ENCODE assay signal across 10 cellular contexts in genomic region chr4:75099321-75099720, GRCh38.
A peak's percentile ranks its signal among the peaks of the same experiment; 100 is the strongest.
DNase-seq lines count a peak whose midpoint lies in the region; ATAC-seq lines count a peak whose summit lies in the region.
"Had no signal": no experiment of that assay in that cellular context is flagged by ENCODE, and none has a peak within 500 bp of the region (broad histone marks: within the 10 kb centered on the region; RNA-seq: fewer than 3 reads in every experiment).

No MANE protein-coding gene starts in this region.

- DNase-seq in GM03348 (ENCODE audit: low spot score) = no peak
- DNase-seq in stimulated activated CD8-positive, alpha-beta memory T cell treated with anti-CD3 and anti-CD28 coated beads, Interleukin-4, amount 100 ng/mL, for 48 hours = no peak
- no peak for DNase-seq in GM19238 (ENCODE audit: insufficient read length, low spot score)
- DNase-seq: activated CD8-positive, alpha-beta memory T cell treated with anti-CD3 and anti-CD28 coated beads, Interleukin-2, amount 50 U/mL, for 48 hours had no signal

- peak; percentile 88 for ATAC-seq in GM19043 (IDR thresholded peaks at IDR 0.05; ENCODE audit: low read depth, unreplicated experiment)
- ATAC-seq in HG02642 (IDR thresholded peaks at IDR 0.05; ENCODE audit: poor library complexity, unreplicated experiment) = peak; percentile 96
- ATAC-seq in HG03520 (IDR thresholded peaks at IDR 0.05; ENCODE audit: unreplicated experiment) = peak; percentile 98
- peak; percentile 98 for ATAC-seq in stimulated activated memory B cell treated with anti-CD40 and anti-IgM and Interleukin-4, amounts not matched to agents 10 μg/mL and 1 μg/mL and 100 μg/mL, for 72 hours
- ATAC-seq: body of pancreas, left lobe of liver had no signal

- peaks cover 14% of the 10 kb centered on the region for H3K36me3 Mint-ChIP-seq in stimulated activated memory B cell treated with anti-CD40 and anti-IgM and Interleukin-4, amounts not matched to agents 10 μg/mL and 1 μg/mL and 100 μg/mL, for 72 hours

- no peak overlapping the region for H3K4me3 Mint-ChIP-seq in stimulated activated memory B cell treated with anti-CD40 and anti-IgM and Interleukin-4, amounts not matched to agents 10 μg/mL and 1 μg/mL and 100 μg/mL, for 72 hours

- H3K9me3 Mint-ChIP-seq in stimulated activated memory B cell treated with anti-CD40 and anti-IgM and Interleukin-4, amounts not matched to agents 10 μg/mL and 1 μg/mL and 100 μg/mL, for 72 hours = peaks cover 10% of the 10 kb centered on the region

- H3K4me1 Mint-ChIP-seq in stimulated activated memory B cell treated with anti-CD40 and anti-IgM and Interleukin-4, amounts not matched to agents 10 μg/mL and 1 μg/mL and 100 μg/mL, for 72 hours = peaks cover 44% of the 10 kb centered on the region

- H3K27me3 Mint-ChIP-seq in stimulated activated memory B cell treated with anti-CD40 and anti-IgM and Interleukin-4, amounts not matched to agents 10 μg/mL and 1 μg/mL and 100 μg/mL, for 72 hours = no peaks in the 10 kb centered on the region

- H3K27ac Mint-ChIP-seq in stimulated activated memory B cell treated with anti-CD40 and anti-IgM and Interleukin-4, amounts not matched to agents 10 μg/mL and 1 μg/mL and 100 μg/mL, for 72 hours = peak overlapping the region; percentile 28
